In the genomic region with DNA sequence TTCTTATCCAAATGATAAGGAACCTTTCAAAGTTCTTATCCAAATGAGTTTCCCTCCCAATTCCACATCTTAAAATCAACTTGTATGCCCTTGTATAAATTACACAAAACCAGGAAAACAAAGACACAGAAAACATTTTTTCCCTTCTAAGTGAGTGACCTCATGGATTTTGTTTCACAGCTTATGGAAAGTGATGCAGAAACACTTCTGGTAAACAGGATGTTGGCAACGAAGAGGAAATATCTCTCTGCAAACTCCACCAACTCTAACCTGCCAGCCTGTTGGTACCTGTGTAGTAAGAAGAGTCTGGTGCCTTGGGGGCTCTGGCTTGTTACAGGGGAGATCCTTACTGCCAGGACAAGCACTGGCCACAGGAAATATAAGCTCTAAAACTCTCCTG, we compare ENCODE assay signal across 22 cellular contexts.
"Had no signal": no experiment of that assay in that cellular context is flagged by ENCODE, and none has a peak within 500 bp of the region (broad histone marks: within the 10 kb centered on the region; RNA-seq: fewer than 3 reads in every experiment).

No MANE protein-coding gene starts in this region.

- H3K4me3 ChIP-seq: adrenal gland, ascending aorta, breast epithelium, colonic mucosa, heart right ventricle, lung, pancreas, right lobe of liver, thyroid gland had no signal

- H3K27me3 Mint-ChIP-seq: activated CD4-positive, alpha-beta T cell treated with anti-CD3 and anti-CD28 coated beads, Interleukin-2, amount 10 ng/mL, durations not matched to agents 7 days and 5 days had no signal

- H3K36me3 Mint-ChIP-seq: activated naive CD8-positive, alpha-beta T cell had no signal

- H3K27me3 ChIP-seq: ascending aorta, breast epithelium, colonic mucosa, pancreas, right lobe of liver, thyroid gland had no signal

- H3K27ac ChIP-seq: adrenal gland, ascending aorta, colonic mucosa, heart right ventricle, neutrophil, pancreas, right lobe of liver, thyroid gland had no signal

- DNase-seq: activated CD4-positive, alpha-beta T cell treated with anti-CD3 and anti-CD28 coated beads, Interleukin-2, amount 10 ng/mL, durations not matched to agents 7 days and 5 days; activated CD8-positive, alpha-beta T cell treated with anti-CD3 and anti-CD28 coated beads, Interleukin-2, amount 10 ng/mL, durations not matched to agents 7 days and 5 days; activated naive CD4-positive, alpha-beta T cell; activated T-cell treated with anti-CD3 and anti-CD28 coated beads, Interleukin-2, amount 50 U/mL, for 1 hour; adrenal gland; colonic mucosa; foreskin fibroblast; heart right ventricle; naive thymus-derived CD8-positive, alpha-beta T cell; pancreas; right lobe of liver; small intestine; stimulated activated CD4-positive, alpha-beta T cell treated with anti-CD3 and anti-CD28 coated beads, Interleukin-15, amount 100 ng/mL, for 24 hours; stimulated activated naive B cell treated with anti-CD40 and anti-IgM and Interleukin-4, amounts not matched to agents 10 μg/mL and 1 μg/mL and 100 μg/mL, for 72 hours; thyroid gland had no signal

- H3K9me3 ChIP-seq: adrenal gland, breast epithelium, colonic mucosa, neutrophil, pancreas, right lobe of liver, thyroid gland had no signal

- H3K4me1 ChIP-seq: adrenal gland, ascending aorta, breast epithelium, colonic mucosa, pancreas, right lobe of liver had no signal

- H3K4me3 Mint-ChIP-seq: activated CD4-positive, alpha-beta T cell treated with anti-CD3 and anti-CD28 coated beads, Interleukin-2, amount 10 ng/mL, durations not matched to agents 7 days and 5 days; activated CD8-positive, alpha-beta T cell treated with anti-CD3 and anti-CD28 coated beads, Interleukin-2, amount 10 ng/mL, durations not matched to agents 7 days and 5 days; activated naive CD8-positive, alpha-beta T cell; mesothelial cell of epicardium; naive thymus-derived CD8-positive, alpha-beta T cell; stimulated activated naive B cell treated with anti-CD40 and anti-IgM and Interleukin-4, amounts not matched to agents 10 μg/mL and 1 μg/mL and 100 μg/mL, for 72 hours had no signal

- H3K36me3 ChIP-seq: adrenal gland, ascending aorta, breast epithelium, colonic mucosa, heart right ventricle, neutrophil, pancreas, right lobe of liver, thyroid gland had no signal

- H3K27ac Mint-ChIP-seq: activated CD4-positive, alpha-beta T cell treated with anti-CD3 and anti-CD28 coated beads, Interleukin-2, amount 10 ng/mL, durations not matched to agents 7 days and 5 days; activated CD8-positive, alpha-beta T cell treated with anti-CD3 and anti-CD28 coated beads, Interleukin-2, amount 10 ng/mL, durations not matched to agents 7 days and 5 days; activated naive CD8-positive, alpha-beta T cell; activated T-helper 2 cell treated with anti-CD3 and anti-CD28 coated beads, Interferon-gamma antibody, Interleukin-2, Interleukin-4, amounts not matched to agents 10 μg/mL and 5 μg/mL and 100 μg/mL, durations not matched to agents 14 hours and 24 hours and 36 hours; mesothelial cell of epicardium; stimulated activated naive B cell treated with anti-CD40 and anti-IgM and Interleukin-4, amounts not matched to agents 10 μg/mL and 1 μg/mL and 100 μg/mL, for 72 hours had no signal

- H3K9me3 Mint-ChIP-seq: activated CD4-positive, alpha-beta T cell treated with anti-CD3 and anti-CD28 coated beads, Interleukin-2, amount 10 ng/mL, durations not matched to agents 7 days and 5 days; activated T-helper 2 cell treated with anti-CD3 and anti-CD28 coated beads, Interferon-gamma antibody, Interleukin-2, Interleukin-4, amounts not matched to agents 10 μg/mL and 5 μg/mL and 100 μg/mL, durations not matched to agents 14 hours and 24 hours and 36 hours had no signal
